In genomic region chr1:116676291-116676690, GRCh38 we compare ENCODE assay signal across 1 cellular context.
TF ChIP-seq lines count a peak whose summit lies in the region.

No MANE protein-coding gene starts in this region.

TF ChIP-seq in K562, 482 proteins besides CTCF, POLR2A, EP300 and RAD21 (continued from another document):
- TF ChIP-seq ZNF407 (IDR thresholded peaks at IDR 0.05; ENCODE audit: low read depth) (no peak), GTF3C2 (IDR thresholded peaks at IDR 0.05; ENCODE audit: borderline replicate concordance, extremely low read depth, insufficient read length) (no peak), HCFC1 (IDR thresholded peaks at IDR 0.05; ENCODE audit: low read depth, low read length) (no peak), CBFA2T2 (conservative IDR thresholded peaks at IDR 0.05) (no peak), BCOR (IDR thresholded peaks at IDR 0.05) (peak; percentile 79; the same call in 1 of the 2 replicates), ZBTB1 (CRISPR knock-in tag; IDR thresholded peaks at IDR 0.05; ENCODE audit: borderline replicate concordance, low read depth) (no peak), CBX2 (IDR thresholded peaks at IDR 0.05; ENCODE audit: insufficient read depth, low read length, poor library complexity, severe bottlenecking) (no peak), NFRKB (IDR thresholded peaks at IDR 0.05; ENCODE audit: low read depth) (no peak), RBM25 (IDR thresholded peaks at IDR 0.05; ENCODE audit: low read depth, low read length, severe bottlenecking) (peak; percentile 84)
